9 cellular contexts compared by ENCODE assay signal in the genomic region with DNA sequence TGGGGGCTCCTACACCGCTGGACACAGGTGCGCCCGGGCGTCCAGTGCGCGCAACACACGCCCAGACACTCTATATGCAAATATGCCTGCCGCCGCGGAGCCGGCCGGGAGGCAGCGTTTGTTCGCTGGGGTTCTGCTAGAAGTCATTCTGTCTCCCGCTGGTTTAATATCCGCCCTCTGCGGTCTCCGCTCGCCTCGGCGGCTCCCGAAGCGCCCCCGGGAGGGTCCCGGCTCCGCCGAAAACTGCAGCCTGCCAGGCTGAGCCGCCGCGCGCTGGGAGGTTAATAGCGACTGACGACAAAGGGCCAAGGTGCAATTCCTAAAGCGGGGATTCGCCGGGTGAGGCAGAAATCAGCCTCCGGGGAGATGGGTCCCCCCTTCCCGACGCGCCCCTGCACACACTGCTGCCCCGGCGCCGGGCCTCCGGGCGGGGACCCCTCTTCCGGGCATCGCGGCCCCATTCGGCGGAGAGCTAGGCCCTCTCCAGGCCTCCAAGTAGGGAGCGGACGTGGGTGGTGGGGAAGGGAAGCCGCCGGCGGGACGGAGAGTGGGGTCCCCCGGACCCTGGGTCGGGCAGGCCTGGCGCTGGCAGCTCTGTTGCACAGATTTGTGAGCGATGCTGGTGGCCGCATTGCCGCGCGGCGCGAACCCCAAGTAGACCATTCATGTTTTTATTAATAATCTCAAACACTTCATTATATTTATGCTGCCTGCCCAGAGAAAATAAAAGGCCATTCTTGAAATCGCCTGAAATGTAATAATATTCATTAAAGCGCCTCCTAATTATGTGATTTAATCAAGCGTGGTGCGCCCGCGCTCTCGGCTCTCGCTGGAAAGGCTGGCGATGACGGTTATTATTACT.
DNase-seq lines count a peak whose midpoint lies in the region; ATAC-seq and TF ChIP-seq lines count a peak whose summit lies in the region.
"Had no signal": no experiment of that assay in that cellular context is flagged by ENCODE, and none has a peak within 500 bp of the region (broad histone marks: within the 10 kb centered on the region; RNA-seq: fewer than 3 reads in every experiment).

No MANE protein-coding gene starts in this region.

- H3K9me3 ChIP-seq in NT2/D1 (ENCODE audit: insufficient read depth, low read length), result no peaks in the 10 kb centered on the region
- no peaks in the 10 kb centered on the region for H3K9me3 ChIP-seq in iPS-18a (ENCODE audit: control insufficient read depth, low read depth, low read length)
- H3K9me3 ChIP-seq: body of pancreas had no signal

- DNase-seq in GM10266 (ENCODE audit: extremely low spot score) (peak; percentile 63), NT2/D1 (ENCODE audit: low read depth, low spot score) (peak; percentile 76), NCI-H128 (lab: John Stamatoyannopoulos, UW; ENCODE audit: unreplicated experiment) (no peak), HPDE6-E6E7 (ENCODE audit: extremely low spot score) (no peak), amygdala (lab: John Stamatoyannopoulos, UW) (no peak)

- no peak overlapping the region for H3K27ac ChIP-seq in iPS-18a (ENCODE audit: low read length)
- H3K27ac ChIP-seq: body of pancreas had no signal

- no peaks in the 10 kb centered on the region for H3K36me3 ChIP-seq in NT2/D1 (ENCODE audit: insufficient read depth, insufficient read length, low read length)
- H3K36me3 ChIP-seq in iPS-18a (ENCODE audit: control insufficient read depth, low read depth, low read length), result no peaks in the 10 kb centered on the region

- peaks cover 99% of the 10 kb centered on the region for H3K27me3 ChIP-seq in NT2/D1 (ENCODE audit: insufficient read depth, insufficient read length)
- H3K27me3 ChIP-seq in iPS-18a (ENCODE audit: control insufficient read depth, insufficient read depth, low read length), result peaks cover 100% of the 10 kb centered on the region

- no peak overlapping the region for H3K9ac ChIP-seq in NT2/D1 (ENCODE audit: insufficient read length, low read depth)
- no peak overlapping the region for H3K9ac ChIP-seq in iPS-18a (ENCODE audit: low read length)

- ATAC-seq in GM21737 (IDR thresholded peaks at IDR 0.05; ENCODE audit: unreplicated experiment) (peak; percentile 67), GM19324 (IDR thresholded peaks at IDR 0.05; ENCODE audit: low FRiP score, unreplicated experiment) (no peak)
- ATAC-seq: body of pancreas had no signal

- H3K4me3 ChIP-seq in NT2/D1 (ENCODE audit: insufficient read length, low read depth) (peak overlapping the region; percentile 18), iPS-18a (ENCODE audit: low read length) (peak overlapping the region; percentile 45)
- H3K4me3 ChIP-seq: body of pancreas had no signal

- H3K4me1 ChIP-seq in NT2/D1 (ENCODE audit: insufficient read depth, insufficient read length) (peaks cover 4% of the 10 kb centered on the region), iPS-18a (ENCODE audit: control insufficient read depth, low read depth, low read length) (peaks cover 6% of the 10 kb centered on the region)

- no peak for TF ChIP-seq CTCF in GM10266 (IDR thresholded peaks at IDR 0.05; ENCODE audit: control insufficient read depth, insufficient read depth, low read depth, missing control alignments)

Comparison
In these comparisons a context has a peak if more than half of its experiments do, and no peak if none do; other contexts are left out.
1. DNase-seq: peak in GM10266 (single experiment) and NT2/D1 (single experiment); none in NCI-H128 (single experiment), HPDE6-E6E7 (single experiment) and amygdala (0 of 56).